Comparison of ENCODE assay signal across 18 cellular contexts in the genomic region with DNA sequence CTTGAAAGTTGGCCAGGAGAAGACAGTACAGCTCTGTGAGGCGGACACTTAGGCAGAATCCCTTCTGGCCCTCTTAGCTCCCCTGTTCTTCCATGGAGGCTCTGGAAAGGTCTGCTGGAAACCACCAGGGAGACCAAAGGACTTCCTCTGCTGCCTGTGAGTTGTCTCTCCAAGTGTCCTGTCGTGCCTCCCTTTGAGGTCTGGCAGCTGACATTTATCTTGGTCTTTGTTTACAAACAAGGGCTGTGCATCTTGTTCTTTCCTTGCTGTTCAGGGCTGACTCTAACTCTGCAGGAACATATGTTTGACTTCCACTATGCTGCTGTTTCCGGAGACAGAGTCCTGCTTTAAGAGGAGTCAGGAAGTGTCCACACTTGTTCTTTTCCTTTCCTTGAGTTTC.
DNase-seq lines count a peak whose midpoint lies in the region; ATAC-seq and TF ChIP-seq lines count a peak whose summit lies in the region.
"Had no signal": no experiment of that assay in that cellular context is flagged by ENCODE, and none has a peak within 500 bp of the region (broad histone marks: within the 10 kb centered on the region; RNA-seq: fewer than 3 reads in every experiment).

No MANE protein-coding gene starts in this region.

- no peaks in the 10 kb centered on the region for H3K4me1 ChIP-seq in uterus
- H3K4me1 ChIP-seq in naive thymus-derived CD4-positive, alpha-beta T cell (ENCODE audit: control insufficient read depth in 2 of 2, insufficient read depth in 2 of 2, low read length in 2 of 2): no peaks in the 10 kb centered on the region

- no peak for ATAC-seq in GM18868 (IDR thresholded peaks at IDR 0.05; ENCODE audit: unreplicated experiment)
- no peak for ATAC-seq in naive thymus-derived CD4-positive, alpha-beta T cell
- ATAC-seq in HG03342 (IDR thresholded peaks at IDR 0.05; ENCODE audit: unreplicated experiment): no peak
- ATAC-seq: CD8-positive, alpha-beta T cell; Panc1 had no signal

- H3K36me3 ChIP-seq in uterus: no peaks in the 10 kb centered on the region
- no peaks in the 10 kb centered on the region for H3K36me3 ChIP-seq in naive thymus-derived CD4-positive, alpha-beta T cell (ENCODE audit: control insufficient read depth in 2 of 3, insufficient read depth in 3 of 3, low read length in 3 of 3)
- H3K36me3 ChIP-seq: BE2C had no signal

- POLR2A ChIA-PET in MCF 10A (lab: Yijun Ruan, JAX): interaction anchor here (0.7 to 10.4 kb wide), 16 partner anchors 10 to 161 kb away, joined by 3 to 113 read pairs (median 6); a partner anchor contains a TSS
- POLR2A ChIA-PET in naive thymus-derived CD4-positive, alpha-beta T cell (lab: Charles Lee): no interaction called here

- no TSS peak for BruUV-seq in MCF 10A (replicated peaks; lab: Mats Ljungman, UMichigan)

- H3K4me1 Mint-ChIP-seq in MCF 10A (ENCODE audit: insufficient read depth, unreplicated experiment): peaks cover 50% of the 10 kb centered on the region
- no peaks in the 10 kb centered on the region for H3K4me1 Mint-ChIP-seq in naive thymus-derived CD4-positive, alpha-beta T cell

- no peaks in the 10 kb centered on the region for H3K27me3 Mint-ChIP-seq in MCF 10A (ENCODE audit: insufficient read depth, unreplicated experiment)
- H3K27me3 Mint-ChIP-seq in naive thymus-derived CD4-positive, alpha-beta T cell: peaks cover 0 to 20% (median 10%) of the 10 kb centered on the region in 5 donors

- H3K27ac ChIP-seq in epithelial cell of prostate: peak overlapping the region; percentile 99
- H3K27ac ChIP-seq in uterus: peak overlapping the region; percentile 57 to 66
- H3K27ac ChIP-seq in naive thymus-derived CD4-positive, alpha-beta T cell (ENCODE audit: low read depth, low read length): no peak overlapping the region

- peaks cover 35% of the 10 kb centered on the region for H3K36me3 Mint-ChIP-seq in MCF 10A (ENCODE audit: insufficient read depth, unreplicated experiment)
- H3K36me3 Mint-ChIP-seq in naive thymus-derived CD4-positive, alpha-beta T cell: no peaks in the 10 kb centered on the region
- H3K36me3 Mint-ChIP-seq: CD8-positive, alpha-beta T cell had no signal

- no peaks in the 10 kb centered on the region for H3K27me3 ChIP-seq in uterus
- no peaks in the 10 kb centered on the region for H3K27me3 ChIP-seq in naive thymus-derived CD4-positive, alpha-beta T cell (ENCODE audit: control insufficient read depth in 2 of 2, insufficient read depth in 2 of 2, low read length in 2 of 2)
- H3K27me3 ChIP-seq: BE2C had no signal

- no peaks in the 10 kb centered on the region for H3K9me3 ChIP-seq in uterus
- H3K9me3 ChIP-seq in naive thymus-derived CD4-positive, alpha-beta T cell (ENCODE audit: control insufficient read depth in 2 of 3, low read length in 3 of 3): no peaks in the 10 kb centered on the region
- H3K9me3 ChIP-seq: BE2C had no signal

- H3K27ac Mint-ChIP-seq in MCF 10A (ENCODE audit: low read depth, unreplicated experiment): peak overlapping the region; percentile 70
- H3K27ac Mint-ChIP-seq in naive thymus-derived CD4-positive, alpha-beta T cell: no peak overlapping the region
- H3K27ac Mint-ChIP-seq: CD8-positive, alpha-beta T cell had no signal

- H3K4me3 ChIP-seq in uterus: no peak overlapping the region
- no peak overlapping the region for H3K4me3 ChIP-seq in naive thymus-derived CD4-positive, alpha-beta T cell (ENCODE audit: low read length)

- CTCF ChIA-PET in MCF 10A (lab: Yijun Ruan, JAX): interaction anchor here (0.6 to 1.2 kb wide), 4 partner anchors 9 to 246 kb away, joined by 3 to 4 read pairs (median 4); no protein-coding TSS in a partner anchor
- CTCF ChIA-PET in naive thymus-derived CD4-positive, alpha-beta T cell (lab: Charles Lee): no interaction called here

- peak overlapping the region; percentile 76 for H3K4me3 Mint-ChIP-seq in MCF 10A (ENCODE audit: unreplicated experiment)
- H3K4me3 Mint-ChIP-seq in naive thymus-derived CD4-positive, alpha-beta T cell: no peak overlapping the region
- H3K4me3 Mint-ChIP-seq: CD8-positive, alpha-beta T cell had no signal

- DNase-seq in MCF 10A (ENCODE audit: unreplicated experiment): no peak
- DNase-seq in epithelial cell of prostate (ENCODE audit: low read depth, low spot score): no peak
- DNase-seq in myocyte (ENCODE audit: low read depth): peak; percentile 15
- no peak for DNase-seq in uterus
- DNase-seq in naive thymus-derived CD4-positive, alpha-beta T cell: no peak
- DNase-seq: BE2C; CD8-positive, alpha-beta T cell; DMS 273 treated with DMSO at 0.1 percent for 48 hours; GOT3; MM.1S; NCI-H1105; NCI-H187; NCI-H2171; NCI-H774; SIG-M5 had no signal

- no peak for TF ChIP-seq CTCF in MCF 10A (IDR thresholded peaks at IDR 0.05; ENCODE audit: unreplicated experiment)
- no peak for TF ChIP-seq CTCF in uterus (IDR thresholded peaks at IDR 0.05)

- intact Hi-C loops in MCF 10A (cut with micrococcal nuclease): loop anchor here (5.0 kb wide), 2 partner anchors 111 to 209 kb away; no protein-coding TSS in a partner anchor
- intact Hi-C loops in uterus (cut with DNase I; ENCODE audit: low total_unique reads): no loop called here
- intact Hi-C loops in naive thymus-derived CD4-positive, alpha-beta T cell (cut with micrococcal nuclease): no loop called here

- TF ChIP-seq POLR2A in uterus (IDR thresholded peaks at IDR 0.05): no peak

- peaks cover 20% of the 10 kb centered on the region for H3K9me3 Mint-ChIP-seq in MCF 10A (ENCODE audit: unreplicated experiment)
- peaks cover 0 to 13% (median 4%) of the 10 kb centered on the region in 11 donors for H3K9me3 Mint-ChIP-seq in naive thymus-derived CD4-positive, alpha-beta T cell
- H3K9me3 Mint-ChIP-seq: CD8-positive, alpha-beta T cell had no signal
